ENCODE assay signal across 18 cellular contexts in genomic region chr12:50604640-50604920, GRCh38.
A peak's percentile ranks its signal among the peaks of the same experiment; 100 is the strongest.
DNase-seq lines count a peak whose midpoint lies in the region; ATAC-seq and TF ChIP-seq lines count a peak whose summit lies in the region.
"Had no signal": no experiment of that assay in that cellular context is flagged by ENCODE, and none has a peak within 500 bp of the region (broad histone marks: within the 10 kb centered on the region; RNA-seq: fewer than 3 reads in every experiment).

No MANE protein-coding gene starts in this region.

- no peak overlapping the region for H3K4me3 ChIP-seq in left ventricle myocardium inferior
- H3K4me3 ChIP-seq in mucosa of descending colon, result no peak overlapping the region
- H3K4me3 ChIP-seq in spleen, result no peak overlapping the region
- H3K4me3 ChIP-seq in BE2C (ENCODE audit: low read depth, low read length), result no peak overlapping the region

- H3K27ac ChIP-seq in left ventricle myocardium inferior (replicated peaks), result peak overlapping the region; percentile 53
- H3K27ac ChIP-seq in VCaP, result peak overlapping the region; percentile 38
- peak overlapping the region in 6 of 8 donors; percentile 1 to 70 (median 46) for H3K27ac ChIP-seq in spleen
- H3K27ac ChIP-seq: 22Rv1 had no signal

- intact Hi-C loops in left ventricle myocardium inferior (cut with micrococcal nuclease), result no loop called here
- intact Hi-C loops in left cardiac atrium (cut with DNase I), result no loop called here
- intact Hi-C loops in mucosa of descending colon (cut with DNase I, micrococcal nuclease), result no loop called here
- intact Hi-C loops in spleen (cut with DNase I; ENCODE audit: low total_unique reads), result no loop called here

- H3K36me3 ChIP-seq in left ventricle myocardium inferior (no peaks in the 10 kb centered on the region), mucosa of descending colon (ENCODE audit: low read depth) (no peaks in the 10 kb centered on the region), spleen (peaks cover 0 to 6% (median 0%) of the 10 kb centered on the region in 6 donors), BE2C (no peaks in the 10 kb centered on the region)

- no peak for TF ChIP-seq POLR2A in spleen (IDR thresholded peaks at IDR 0.05)

- 94 to 100% (median 100%) methylated on average over 1 of the region's 1 CpG for WGBS in spleen, 5 donors

- ATAC-seq in left cardiac atrium (no peak), mucosa of descending colon (peak; percentile 54), GM21723 (IDR thresholded peaks at IDR 0.05; ENCODE audit: unreplicated experiment) (no peak)

- no peaks in the 10 kb centered on the region for H3K9me3 ChIP-seq in left ventricle myocardium inferior (replicated peaks)
- no peaks in the 10 kb centered on the region for H3K9me3 ChIP-seq in mucosa of descending colon
- H3K9me3 ChIP-seq in spleen, result no peaks in the 10 kb centered on the region
- no peaks in the 10 kb centered on the region for H3K9me3 ChIP-seq in BE2C

- TF ChIP-seq CTCF in left ventricle myocardium inferior (IDR thresholded peaks at IDR 0.05; ENCODE audit: borderline replicate concordance) (no peak), VCaP (conservative IDR thresholded peaks at IDR 0.05) (no peak), mucosa of descending colon (IDR thresholded peaks at IDR 0.05) (no peak), spleen (IDR thresholded peaks at IDR 0.05 in 8 of 11, conservative IDR thresholded peaks at IDR 0.05 in 3 of 11) (no peak), BE2C (IDR thresholded peaks at IDR 0.05; ENCODE audit: low read depth, low read length) (no peak)

- H3K4me1 ChIP-seq in left ventricle myocardium inferior (peaks cover 53% of the 10 kb centered on the region), mucosa of descending colon (ENCODE audit: low read depth) (peaks cover 16% of the 10 kb centered on the region), spleen (peaks cover 0 to 83% (median 42%) of the 10 kb centered on the region in 6 donors), BE2C (no peaks in the 10 kb centered on the region; the same call in 1 of the 2 replicates)

- no peaks in the 10 kb centered on the region for H3K27me3 ChIP-seq in left ventricle myocardium inferior (ENCODE audit: low read depth)
- H3K27me3 ChIP-seq in spleen (replicated peaks in 1 of 7), result no peaks in the 10 kb centered on the region
- H3K27me3 ChIP-seq in BE2C, result no peaks in the 10 kb centered on the region

- no peak for DNase-seq in left ventricle myocardium inferior
- no peak for DNase-seq in left cardiac atrium
- DNase-seq in mucosa of descending colon, result no peak
- no peak for DNase-seq in spleen
- no peak for DNase-seq in NCI-H2196 (lab: John Stamatoyannopoulos, UW; ENCODE audit: unreplicated experiment)
- DNase-seq in BE2C, result no peak
- DNase-seq: AML-193; CD4-positive, alpha-beta T cell; CD8-positive, alpha-beta memory T cell; DMS 273 treated with DMSO at 0.1 percent for 48 hours; DMS79; EL; GDM1; H7; HCEC 1CT had no signal
